Comparison of ENCODE assay signal across 8 cellular contexts in the genomic region with DNA sequence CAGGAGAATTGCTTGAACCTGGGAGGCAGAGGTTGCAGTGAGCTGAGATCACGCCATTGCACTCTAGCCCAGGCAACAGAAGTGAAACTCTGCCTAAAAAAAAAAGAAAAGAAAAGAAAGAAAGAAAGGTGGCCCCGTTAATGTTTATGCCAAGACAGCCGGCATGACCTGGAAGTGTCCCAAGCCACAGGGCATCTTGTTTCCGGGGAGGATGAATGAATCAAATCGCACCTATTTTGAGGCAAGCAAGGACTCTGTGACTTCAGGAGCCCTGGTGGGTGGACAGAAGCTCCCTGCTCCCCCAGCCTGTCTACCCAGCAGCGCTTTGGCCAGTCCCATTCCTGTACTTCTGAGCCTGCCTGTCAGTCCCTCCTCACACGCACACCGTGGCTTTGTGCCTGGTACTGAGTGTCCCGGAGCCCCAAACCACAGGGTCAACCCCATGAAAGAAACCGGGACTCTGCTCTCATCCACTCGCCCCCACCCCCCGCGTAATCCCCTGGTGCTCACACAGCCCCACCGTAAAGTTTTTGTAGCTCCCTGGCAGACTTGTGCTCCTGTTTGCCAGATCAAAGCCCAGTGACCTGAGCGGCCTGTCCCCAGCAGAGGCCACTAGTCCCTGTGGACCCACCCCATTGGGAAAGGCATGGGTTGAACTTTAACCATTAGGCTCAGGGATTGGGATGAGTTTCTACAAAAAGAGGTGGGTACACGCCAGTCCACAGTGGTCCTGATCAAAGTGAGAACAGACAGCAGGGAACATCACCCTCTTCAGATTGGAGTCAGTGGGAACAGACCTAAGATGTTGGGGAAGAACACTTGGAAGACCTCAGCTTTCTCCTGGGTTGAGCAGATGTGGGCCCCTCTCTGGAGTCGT. TPM values are rescaled to one million over a fixed set of nuclear protein-coding genes. Genes with fewer than 3 reads are reported as not detected.
DNase-seq lines count a peak whose midpoint lies in the region; ATAC-seq, FAIRE-seq and TF ChIP-seq lines count a peak whose summit lies in the region.

No MANE protein-coding gene starts in this region.

- WGBS in adrenal gland, 4 donors, result 15 to 35% (median 32%) methylated on average over 7 to 17 of the region's 17 CpGs
- 25 to 44% (median 35%) methylated on average over 15 to 17 of the region's 17 CpGs for WGBS in stomach, 5 donors

- H3K9me3 ChIP-seq in adrenal gland (replicated peaks in 1 of 3) (no peaks in the 10 kb centered on the region), keratinocyte (ENCODE audit: control insufficient read depth, low read depth, low read length) (no peaks in the 10 kb centered on the region), stomach (no peaks in the 10 kb centered on the region)

- POLR2A ChIA-PET in BJ (lab: Charles Lee), result no interaction called here

- peaks cover 17% of the 10 kb centered on the region for H3K79me2 ChIP-seq in keratinocyte (ENCODE audit: control insufficient read depth, insufficient read depth, low read length)

- intact Hi-C loops in adrenal gland (cut with DNase I), result no loop called here
- intact Hi-C loops in stomach (cut with DNase I; ENCODE audit: low total_unique reads), result no loop called here

- H3K4me3 ChIP-seq in BJ (ENCODE audit: low read depth, low read length), result peak overlapping the region; percentile 39
- H3K4me3 ChIP-seq in Jurkat, Clone E6-1 (ENCODE audit: low read length), result peak overlapping the region; percentile 56
- peak overlapping the region in 2 of 4 donors; percentile 61 to 93 for H3K4me3 ChIP-seq in adrenal gland
- peak overlapping the region; percentile 65 to 68 (median 67) for H3K4me3 ChIP-seq in keratinocyte (ENCODE audit: control insufficient read depth in 2 of 3, extremely low read depth in 1 of 3, insufficient read depth in 2 of 3, low read depth in 1 of 3, low read length in 3 of 3)
- peak overlapping the region; percentile 45 to 85 (median 72) for H3K4me3 ChIP-seq in stomach

- H3K4me1 ChIP-seq in adrenal gland (replicated peaks in 1 of 2) (peaks cover 6 to 7% of the 10 kb centered on the region in 2 donors), keratinocyte (ENCODE audit: control insufficient read depth, extremely low read depth, insufficient read depth, low read length) (peaks cover 5% of the 10 kb centered on the region), stomach (peaks cover 6 to 13% (median 9%) of the 10 kb centered on the region in 4 donors)

- FAIRE-seq in keratinocyte (lab: Jason Lieb, UNC), result no peak

- H4K20me1 ChIP-seq in keratinocyte (ENCODE audit: control insufficient read depth, extremely low read depth, insufficient read depth, low read length), result no peaks in the 10 kb centered on the region

- peak overlapping the region in 4 of 5 donors; percentile 92 to 98 (median 94) for H3K27ac ChIP-seq in adrenal gland
- peak overlapping the region; percentile 69 for H3K27ac ChIP-seq in keratinocyte (ENCODE audit: control insufficient read depth, insufficient read depth, low read length)
- H3K27ac ChIP-seq in stomach, result peak overlapping the region; percentile 94 to 98 (median 98)

- TF ChIP-seq CTCF in BJ (IDR thresholded peaks at IDR 0.05; ENCODE audit: insufficient read depth, low read depth, low read length) (no peak), adrenal gland (IDR thresholded peaks at IDR 0.05) (no peak), keratinocyte (optimal IDR thresholded peaks at IDR 0.05 in 1 of 3, IDR thresholded peaks at IDR 0.05 in 1 of 3, conservative IDR thresholded peaks at IDR 0.05 in 1 of 3; ENCODE audit: extremely low read depth in 1 of 3, insufficient read depth in 2 of 3, low read length in 3 of 3) (no peak), stomach (IDR thresholded peaks at IDR 0.05) (no peak)

- H3K27me3 ChIP-seq in BJ (ENCODE audit: control insufficient read depth, insufficient read depth, low read length) (no peaks in the 10 kb centered on the region), adrenal gland (no peaks in the 10 kb centered on the region), keratinocyte (ENCODE audit: control insufficient read depth, extremely low read depth, insufficient read depth, low read length) (no peaks in the 10 kb centered on the region), stomach (no peaks in the 10 kb centered on the region)

- TF ChIP-seq EP300 in stomach (IDR thresholded peaks at IDR 0.05), result no peak

- H3K9me1 ChIP-seq in keratinocyte (ENCODE audit: control insufficient read depth, extremely low read depth, insufficient read depth, low read length), result peaks cover 2% of the 10 kb centered on the region

- CTCF ChIA-PET in BJ (lab: Yijun Ruan, JAX), result interaction anchor here (0.7 kb wide), 1 partner anchor 35 kb away, joined by 3 read pairs; the partner anchor contains the start of gene TBC1D10B

- H3K4me2 ChIP-seq in keratinocyte (ENCODE audit: control insufficient read depth, extremely low read depth, insufficient read depth, low read depth, low read length), result peak overlapping the region; percentile 84

- DNase-seq in BJ (ENCODE audit: low read depth) (no peak), adrenal gland (peak in 5 of 7 donors; percentile 43 to 64 (median 64)), keratinocyte (ENCODE audit: low read depth, low spot score) (peak; percentile 46), stomach (no peak), erythroblast (lab: John Stamatoyannopoulos, UW) (no peak), GM19238 (ENCODE audit: insufficient read length, low spot score) (no peak)
- DNase-seq in Jurkat, Clone E6-1 (ENCODE audit: low read depth, low spot score), result no peak

- dilution Hi-C loops in keratinocyte (cut with MboI; ENCODE audit: extremely low pct_ligation_motif_present, low sequenced_read_pairs), result no loop called here

- ATAC-seq in GM19455 (IDR thresholded peaks at IDR 0.05; ENCODE audit: unreplicated experiment), result peak; percentile 6

- TF ChIP-seq POLR2A in adrenal gland (IDR thresholded peaks at IDR 0.05) (no peak), stomach (IDR thresholded peaks at IDR 0.05) (no peak), erythroblast (IDR thresholded peaks at IDR 0.05; ENCODE audit: low read length) (no peak)

- peak overlapping the region; percentile 78 for H3K9ac ChIP-seq in keratinocyte (ENCODE audit: control insufficient read depth, extremely low read depth, insufficient read depth, low read length)

- H2AFZ ChIP-seq in keratinocyte (ENCODE audit: control insufficient read depth, low read length), result peak overlapping the region; percentile 69

- no peaks in the 10 kb centered on the region for H3K36me3 ChIP-seq in BJ (ENCODE audit: control insufficient read depth, insufficient read depth, low read length)
- no peaks in the 10 kb centered on the region for H3K36me3 ChIP-seq in adrenal gland (replicated peaks in 1 of 2)
- no peaks in the 10 kb centered on the region for H3K36me3 ChIP-seq in keratinocyte (ENCODE audit: control insufficient read depth in 2 of 2, extremely low read depth in 1 of 2, insufficient read depth in 2 of 2, low read length in 2 of 2)
- H3K36me3 ChIP-seq in stomach, result no peaks in the 10 kb centered on the region

RNA-seq across cellular contexts. Expression of gene CD2BP2, which starts 19.3 kb away (rescaled TPM):
- polyA plus RNA-seq in BJ (2011; rRNA removed) (48.2 and 50.3 TPM in 2 replicates), adrenal gland (10 to 100 TPM; 53.5 to 95.6 (median 58.0) TPM), keratinocyte (41.2 to 49.5 TPM (median 44.4 TPM) in 3 replicates), stomach (10 to 100 TPM; 37.1 to 45.2 (median 41.4) TPM)
- polyA minus RNA-seq in BJ (2011; rRNA and poly(A)+ RNA removed), result 21.3 and 24.1 TPM in 2 replicates
- 51.6 TPM for polyA plus RNA-seq in Jurkat, Clone E6-1 (2012; ENCODE audit: insufficient read depth, insufficient read length)
- total RNA-seq in adrenal gland (10 to 100 TPM; 27.5 to 95.8 (median 80.3) TPM), stomach (10 to 100 TPM in 4 of 5 donors, 1 to 10 TPM in 1; 8.8 to 30.8 (median 18.3) TPM)
- polyA plus RNA-seq in keratinocyte (2011; ENCODE audit: low read depth), result 15.2 TPM
- 22.2 and 34.3 TPM in 2 replicates for polyA plus RNA-seq in keratinocyte (2011; cell fraction: cytosol; rRNA removed)
- polyA plus RNA-seq in keratinocyte (2011; cell fraction: nucleus; rRNA removed), result 54.4 and 57.5 TPM in 2 replicates
- 30.3 and 47.9 TPM in 2 replicates for polyA plus RNA-seq in keratinocyte (2012; ENCODE audit: low replicate concordance)
- 18.8 to 24.9 TPM (median 24.1 TPM) in 3 replicates for polyA minus RNA-seq in keratinocyte
- polyA minus RNA-seq in keratinocyte (2011; cell fraction: cytosol; rRNA and poly(A)+ RNA removed), result 20.0 TPM
- 14.6 and 18.5 TPM in 2 replicates for polyA minus RNA-seq in keratinocyte (2011; cell fraction: nucleus; rRNA and poly(A)+ RNA removed)

RNA-seq across cellular contexts. Expression of gene TBC1D10B, which starts 34.5 kb away (rescaled TPM):
- polyA plus RNA-seq in BJ (2011; rRNA removed) (11.3 and 16.5 TPM in 2 replicates), adrenal gland (10 to 100 TPM; 33.7 to 65.4 (median 44.3) TPM), keratinocyte (8.6 to 20.0 TPM (median 8.9 TPM) in 3 replicates), stomach (10 to 100 TPM; 20.5 to 25.0 (median 22.0) TPM)
- 18.3 and 21.9 TPM in 2 replicates for polyA minus RNA-seq in BJ (2011; rRNA and poly(A)+ RNA removed)
- 43.3 TPM for polyA plus RNA-seq in Jurkat, Clone E6-1 (2012; ENCODE audit: insufficient read depth, insufficient read length)
- total RNA-seq in adrenal gland (10 to 100 TPM; 37.6 to 67.7 (median 45.4) TPM), stomach (10 to 100 TPM; 25.1 to 89.2 (median 33.2) TPM)
- polyA plus RNA-seq in keratinocyte (2011; ENCODE audit: low read depth), result 7.0 TPM
- 11.1 and 20.1 TPM in 2 replicates for polyA plus RNA-seq in keratinocyte (2011; cell fraction: cytosol; rRNA removed)
- polyA plus RNA-seq in keratinocyte (2011; cell fraction: nucleus; rRNA removed), result 27.7 and 32.3 TPM in 2 replicates
- polyA plus RNA-seq in keratinocyte (2012; ENCODE audit: low replicate concordance), result 22.4 and 30.2 TPM in 2 replicates
- polyA minus RNA-seq in keratinocyte, result 14.2 to 51.2 TPM (median 17.3 TPM) in 3 replicates
- 35.9 TPM for polyA minus RNA-seq in keratinocyte (2011; cell fraction: cytosol; rRNA and poly(A)+ RNA removed)
- polyA minus RNA-seq in keratinocyte (2011; cell fraction: nucleus; rRNA and poly(A)+ RNA removed), result 17.9 and 18.5 TPM in 2 replicates

RNA-seq across cellular contexts. Expression of gene MYL11, which starts 38.8 kb away (rescaled TPM):
- polyA plus RNA-seq in BJ (2011; rRNA removed), result 0.59 and 0.69 TPM in 2 replicates
- polyA minus RNA-seq in BJ (2011; rRNA and poly(A)+ RNA removed), result 0.85 TPM in 1 of 2 replicates, not detected in the other
- polyA plus RNA-seq in Jurkat, Clone E6-1 (2012; ENCODE audit: insufficient read depth, insufficient read length), result not detected
- total RNA-seq in adrenal gland, result 1 to 10 TPM in 1 of 8 donors, not detected in 7; 2.9 TPM
- polyA plus RNA-seq in adrenal gland, result 1 to 10 TPM in 1 of 3 donors, not detected in 2; 2.7 TPM
- polyA plus RNA-seq in keratinocyte, result 0.82 TPM in 1 of 3 replicates, not detected in the others
- polyA plus RNA-seq in keratinocyte (2011; ENCODE audit: low read depth), result not detected
- not detected in 2 replicates for polyA plus RNA-seq in keratinocyte (2011; cell fraction: cytosol; rRNA removed)
- polyA plus RNA-seq in keratinocyte (2011; cell fraction: nucleus; rRNA removed), result not detected in 2 replicates
- polyA plus RNA-seq in keratinocyte (2012; ENCODE audit: low replicate concordance), result 1.5 TPM in 1 of 2 replicates, not detected in the other
- 1.8 TPM in 1 of 3 replicates, not detected in the others for polyA minus RNA-seq in keratinocyte
- polyA minus RNA-seq in keratinocyte (2011; cell fraction: cytosol; rRNA and poly(A)+ RNA removed), result not detected
- polyA minus RNA-seq in keratinocyte (2011; cell fraction: nucleus; rRNA and poly(A)+ RNA removed), result not detected in 2 replicates
- total RNA-seq in stomach, result not detected
- 1 to 10 TPM in 2 of 3 donors, not detected in 1; 1.6 to 4.7 TPM for polyA plus RNA-seq in stomach

RNA-seq across cellular contexts. Expression of gene SEPTIN1, which starts 46.5 kb away (rescaled TPM):
- polyA plus RNA-seq in BJ (2011; rRNA removed), result 0.17 and 0.22 TPM in 2 replicates
- polyA minus RNA-seq in BJ (2011; rRNA and poly(A)+ RNA removed), result not detected in 2 replicates
- 235 TPM for polyA plus RNA-seq in Jurkat, Clone E6-1 (2012; ENCODE audit: insufficient read depth, insufficient read length)
- 1 to 10 TPM in 7 of 8 donors, not detected in 1; 1.0 to 5.5 (median 2.8) TPM for total RNA-seq in adrenal gland
- polyA plus RNA-seq in adrenal gland, result 10 to 100 TPM in 1 of 3 donors, 1 to 10 TPM in 1, under 1 TPM in 1; 0.75 to 19.8 (median 9.3) TPM
- 0.04 TPM in 1 of 3 replicates, not detected in the others for polyA plus RNA-seq in keratinocyte
- polyA plus RNA-seq in keratinocyte (2011; ENCODE audit: low read depth), result 0.27 TPM
- 0.09 TPM in 1 of 2 replicates, not detected in the other for polyA plus RNA-seq in keratinocyte (2011; cell fraction: cytosol; rRNA removed)
- 0.08 TPM in 1 of 2 replicates, not detected in the other for polyA plus RNA-seq in keratinocyte (2011; cell fraction: nucleus; rRNA removed)
- polyA plus RNA-seq in keratinocyte (2012; ENCODE audit: low replicate concordance), result 0.37 and 0.42 TPM in 2 replicates
- polyA minus RNA-seq in keratinocyte, result not detected in 3 replicates
- not detected for polyA minus RNA-seq in keratinocyte (2011; cell fraction: cytosol; rRNA and poly(A)+ RNA removed)
- not detected in 2 replicates for polyA minus RNA-seq in keratinocyte (2011; cell fraction: nucleus; rRNA and poly(A)+ RNA removed)
- total RNA-seq in stomach, result 1 to 10 TPM in 3 of 5 donors, under 1 TPM in 1, not detected in 1; 0.72 to 6.2 (median 3.9) TPM
- polyA plus RNA-seq in stomach, result 10 to 100 TPM in 1 of 3 donors, 1 to 10 TPM in 2; 5.2 to 10.5 (median 7.0) TPM

RNA-seq across cellular contexts. Expression of gene ZNF48, which starts 59.4 kb away (rescaled TPM):
- 2.8 and 4.6 TPM in 2 replicates for polyA plus RNA-seq in BJ (2011; rRNA removed)
- polyA minus RNA-seq in BJ (2011; rRNA and poly(A)+ RNA removed), result 2.6 and 5.3 TPM in 2 replicates
- polyA plus RNA-seq in Jurkat, Clone E6-1 (2012; ENCODE audit: insufficient read depth, insufficient read length), result 13.1 TPM
- total RNA-seq in adrenal gland, result 10 to 100 TPM in 3 of 8 donors, 1 to 10 TPM in 5; 7.3 to 23.8 (median 9.0) TPM
- polyA plus RNA-seq in adrenal gland, result 1 to 10 TPM; 2.6 to 5.6 (median 4.2) TPM
- 3.7 to 4.3 TPM (median 3.7 TPM) in 3 replicates for polyA plus RNA-seq in keratinocyte
- 6.7 TPM for polyA plus RNA-seq in keratinocyte (2011; ENCODE audit: low read depth)
- 2.3 and 4.2 TPM in 2 replicates for polyA plus RNA-seq in keratinocyte (2011; cell fraction: cytosol; rRNA removed)
- polyA plus RNA-seq in keratinocyte (2011; cell fraction: nucleus; rRNA removed), result 4.0 and 4.5 TPM in 2 replicates
- polyA plus RNA-seq in keratinocyte (2012; ENCODE audit: low replicate concordance), result 3.7 and 4.9 TPM in 2 replicates
- polyA minus RNA-seq in keratinocyte, result 3.8 to 6.8 TPM (median 4.4 TPM) in 3 replicates
- 5.0 TPM for polyA minus RNA-seq in keratinocyte (2011; cell fraction: cytosol; rRNA and poly(A)+ RNA removed)
- polyA minus RNA-seq in keratinocyte (2011; cell fraction: nucleus; rRNA and poly(A)+ RNA removed), result 2.9 and 3.1 TPM in 2 replicates
- total RNA-seq in stomach, result 10 to 100 TPM in 1 of 5 donors, 1 to 10 TPM in 4; 4.0 to 33.6 (median 5.4) TPM
- 1 to 10 TPM; 3.9 to 5.5 (median 4.6) TPM for polyA plus RNA-seq in stomach

Comparison
In these comparisons a context has a peak if more than half of its experiments do, and no peak if none do; other contexts are left out.
1. DNase-seq: peak in adrenal gland (5 of 7) and keratinocyte (single experiment); none in BJ (single experiment), Jurkat, Clone E6-1 (single experiment), stomach (single experiment), erythroblast (0 of 2) and GM19238 (single experiment).
2. Peak in every context shown above with its lines, with median percentiles within 50 percentile points of each other: H3K27ac ChIP-seq.